ENCODE assay signal across 18 cellular contexts in the genomic region with DNA sequence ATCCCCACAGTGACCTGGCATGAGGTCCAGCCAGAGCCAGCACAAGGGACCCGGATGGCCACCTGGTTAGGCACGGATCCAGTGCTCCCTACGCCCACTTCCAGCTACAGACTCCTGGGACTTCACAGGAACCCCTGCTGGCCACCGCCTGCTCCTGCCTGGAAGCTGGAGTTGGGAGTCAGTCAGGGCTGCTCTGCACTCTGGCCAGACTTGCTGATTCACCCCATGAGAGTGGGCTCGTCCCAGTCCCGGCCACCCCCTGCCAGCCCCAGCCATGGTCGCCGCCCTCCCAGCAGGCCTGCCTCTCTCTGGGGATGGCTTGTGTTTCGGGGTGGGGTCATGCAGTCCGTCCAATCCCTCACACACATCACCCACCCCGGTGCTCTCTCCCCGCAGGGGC.
DNase-seq lines count a peak whose midpoint lies in the region; ATAC-seq, FAIRE-seq and TF ChIP-seq lines count a peak whose summit lies in the region.
"Had no signal": no experiment of that assay in that cellular context is flagged by ENCODE, and none has a peak within 500 bp of the region (broad histone marks: within the 10 kb centered on the region; RNA-seq: fewer than 3 reads in every experiment).

No MANE protein-coding gene starts in this region.

- intact Hi-C loops in ascending aorta (cut with DNase I) (loop anchor here (5.0 kb wide), 1 partner anchor 127 kb away; the partner anchor contains the start of gene DLL1), kidney (cut with DNase I) (no loop called here), gastrocnemius medialis (cut with DNase I; ENCODE audit: low total_unique reads) (no loop called here)

- DNase-seq in Daoy (ENCODE audit: low read depth), result peak; percentile 37
- peak in 1 of 2 donors; percentile 76 for DNase-seq in ascending aorta (ENCODE audit: low spot score in 2 of 2)
- DNase-seq in kidney, result peak; percentile 77
- DNase-seq in gastrocnemius medialis, result no peak
- DNase-seq in RCC 7860 (ENCODE audit: low spot score), result no peak
- DNase-seq in hippocampal formation (lab: John Stamatoyannopoulos, UW), result no peak
- no peak for DNase-seq in NCI-H2227 treated with DMSO at 0.1 percent for 48 hours (lab: John Stamatoyannopoulos, UW)
- DNase-seq in HT-29 (ENCODE audit: low spot score), result no peak
- DNase-seq: activated CD4-positive, alpha-beta T cell treated with anti-CD3 and anti-CD28 coated beads, Interleukin-2, amount 50 U/mL, for 1 hour; activated T-cell treated with anti-CD3 and anti-CD28 coated beads, Interleukin-2, amount 50 U/mL, for 24 hours; AML-193; cerebellar nuclear complex; HCEC 1CT; kidney glomerular epithelial cell; NCI-H187; NCI-H524 treated with DMSO at 0.1 percent for 48 hours had no signal

- no peak for FAIRE-seq in kidney (lab: Jason Lieb, UNC)
- no peak for FAIRE-seq in RCC 7860 (lab: Jason Lieb, UNC)
- FAIRE-seq: endothelial cell of umbilical vein had no signal

- H3K4me3 ChIP-seq in ascending aorta (peak overlapping the region in 1 of 2 donors; percentile 17), kidney (ENCODE audit: low read length in 2 of 2) (no peak overlapping the region), gastrocnemius medialis (no peak overlapping the region)
- H3K4me3 ChIP-seq: Peyer's patch had no signal

- H3K27me3 ChIP-seq in ascending aorta (no peaks in the 10 kb centered on the region), gastrocnemius medialis (no peaks in the 10 kb centered on the region)
- H3K27me3 ChIP-seq: Peyer's patch had no signal

- no peak overlapping the region for H3K9ac ChIP-seq in kidney (ENCODE audit: low read length in 2 of 2)

- TF ChIP-seq POLR2A in gastrocnemius medialis (IDR thresholded peaks at IDR 0.05), result no peak

- peak; percentile 35 to 63 for ATAC-seq in gastrocnemius medialis

- peak in 2 of 3 experiments; percentile 20 to 33 for TF ChIP-seq CTCF in ascending aorta (IDR thresholded peaks at IDR 0.05)
- TF ChIP-seq CTCF in kidney (IDR thresholded peaks at IDR 0.05; ENCODE audit: borderline replicate concordance, extremely low read depth, insufficient read depth), result no peak
- TF ChIP-seq CTCF in gastrocnemius medialis (IDR thresholded peaks at IDR 0.05 in 4 of 5, conservative IDR thresholded peaks at IDR 0.05 in 1 of 5), result peak in 2 of 5 experiments; percentile 13 to 24

- H3K4me1 ChIP-seq in ascending aorta (no peaks in the 10 kb centered on the region), kidney (ENCODE audit: control insufficient read depth in 1 of 2, insufficient read depth in 1 of 2, low read depth in 1 of 2, low read length in 2 of 2) (peaks cover 0 to 3% of the 10 kb centered on the region in 2 donors), gastrocnemius medialis (peaks cover 16 to 24% of the 10 kb centered on the region in 2 donors)
- H3K4me1 ChIP-seq: Peyer's patch had no signal

- in situ Hi-C loops in gastrocnemius medialis (cut with MboI; ENCODE audit: low sequenced_read_pairs in 4 of 4), result no loop called here

- H3K27ac ChIP-seq in ascending aorta, result no peak overlapping the region
- H3K27ac ChIP-seq in kidney (ENCODE audit: low read depth in 2 of 2, low read length in 2 of 2), result no peak overlapping the region
- peak overlapping the region in 2 of 4 donors; percentile 44 to 52 for H3K27ac ChIP-seq in gastrocnemius medialis

- H3K36me3 ChIP-seq in ascending aorta (no peaks in the 10 kb centered on the region), kidney (ENCODE audit: control insufficient read depth in 1 of 2, insufficient read depth in 2 of 2, low read length in 2 of 2) (no peaks in the 10 kb centered on the region), gastrocnemius medialis (no peaks in the 10 kb centered on the region)
- H3K36me3 ChIP-seq: Peyer's patch had no signal

- H3K9me3 ChIP-seq in ascending aorta (no peaks in the 10 kb centered on the region), kidney (ENCODE audit: control insufficient read depth in 1 of 2, low read length in 2 of 2) (no peaks in the 10 kb centered on the region), gastrocnemius medialis (no peaks in the 10 kb centered on the region)
- H3K9me3 ChIP-seq: Peyer's patch had no signal

Comparison
In these comparisons a context has a peak if more than half of its experiments do, and no peak if none do; other contexts are left out.
1. DNase-seq: peak in Daoy (single experiment) and kidney (single experiment); none in gastrocnemius medialis (0 of 2), RCC 7860 (single experiment), hippocampal formation (0 of 2), NCI-H2227 treated with DMSO at 0.1 percent for 48 hours (single experiment) and HT-29 (single experiment).